1 cellular context compared by ENCODE assay signal in the genomic region with DNA sequence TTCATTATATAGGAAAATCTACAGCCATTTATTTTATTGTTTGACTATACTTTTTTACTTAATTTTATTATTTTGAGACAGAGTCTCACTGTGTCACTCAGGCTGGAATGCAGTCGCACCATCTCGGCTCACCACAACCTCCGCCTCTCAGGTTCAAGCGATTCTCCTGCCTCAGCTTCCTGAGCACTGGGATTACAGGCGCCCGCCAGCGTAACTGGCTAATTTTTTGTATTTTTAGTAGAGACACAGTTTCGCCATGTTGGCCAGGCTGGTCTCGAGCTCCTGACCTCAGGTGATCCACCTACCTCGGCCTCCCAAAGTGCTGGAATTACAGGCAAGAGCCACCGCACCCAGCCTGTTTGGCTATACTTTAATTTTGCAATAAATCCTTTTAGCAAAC. TPM values are rescaled to one million over a fixed set of nuclear protein-coding genes. Genes with fewer than 3 reads are reported as not detected.
"Had no signal": no experiment of that assay in that cellular context is flagged by ENCODE, and none has a peak within 500 bp of the region (broad histone marks: within the 10 kb centered on the region; RNA-seq: fewer than 3 reads in every experiment).

No MANE protein-coding gene starts in this region.

RNA-seq across cellular contexts. Expression of a gene that starts 29.8 kb away (rescaled TPM):
- total RNA-seq: SK-MEL-5 had no signal
